8 cellular contexts compared by ENCODE assay signal in genomic region chrX:72018277-72019112, GRCh38.
DNase-seq lines count a peak whose midpoint lies in the region; ATAC-seq and TF ChIP-seq lines count a peak whose summit lies in the region.

No MANE protein-coding gene starts in this region.

- peaks cover 38% of the 10 kb centered on the region for H3K27me3 ChIP-seq in foreskin keratinocyte
- peaks cover 0 to 21% (median 9%) of the 10 kb centered on the region in 5 donors for H3K27me3 ChIP-seq in subcutaneous abdominal adipose tissue (ENCODE audit: control insufficient read depth in 5 of 5, insufficient read depth in 4 of 5, low read length in 5 of 5)

- H3K4me1 ChIP-seq in foreskin keratinocyte: no peaks in the 10 kb centered on the region
- peaks cover 0 to 10% (median 7%) of the 10 kb centered on the region in 5 donors for H3K4me1 ChIP-seq in subcutaneous abdominal adipose tissue (ENCODE audit: control insufficient read depth in 5 of 5, insufficient read depth in 5 of 5, low read length in 5 of 5)

- TF ChIP-seq CTCF in foreskin keratinocyte (conservative IDR thresholded peaks at IDR 0.05): peak; percentile 85

- peaks cover 0 to 2% (median 0%) of the 10 kb centered on the region in 5 donors for H3K9me3 ChIP-seq in subcutaneous abdominal adipose tissue (ENCODE audit: control insufficient read depth in 5 of 5, low read length in 5 of 5)

- no peaks in the 10 kb centered on the region for H3K36me3 ChIP-seq in subcutaneous abdominal adipose tissue (ENCODE audit: control insufficient read depth in 5 of 5, insufficient read depth in 5 of 5, low read length in 5 of 5)

- peak overlapping the region in 3 of 5 donors; percentile 31 to 34 (median 32) for H3K4me3 ChIP-seq in subcutaneous abdominal adipose tissue (ENCODE audit: low read depth in 1 of 5, low read length in 5 of 5)

- H3K27ac ChIP-seq in foreskin keratinocyte: no peak overlapping the region
- no peak overlapping the region for H3K27ac ChIP-seq in subcutaneous abdominal adipose tissue (ENCODE audit: low read depth, low read length)

- peak overlapping the region in 1 of 5 donors; percentile 60 for H3K9ac ChIP-seq in subcutaneous abdominal adipose tissue (ENCODE audit: low read length in 5 of 5)

- peak; percentile 73 for ATAC-seq in GM19438 (IDR thresholded peaks at IDR 0.05; ENCODE audit: low read depth, unreplicated experiment)
- peak; percentile 99 for ATAC-seq in foreskin keratinocyte

- DNase-seq in CD1c-positive myeloid dendritic cell (ENCODE audit: extremely low spot score) (peak; percentile 91), HUDEP-2 (lab: John Stamatoyannopoulos, UW; ENCODE audit: unreplicated experiment in 76 of 76) (peak in 72 of 76 experiments; percentile 1 to 84 (median 64)), SIG-M5 (lab: John Stamatoyannopoulos, UW) (peak; percentile 1), activated gamma-delta T cell treated with Interleukin-2 at 50 U/mL for 16 hours (peak; percentile 78), foreskin keratinocyte (peak in 1 of 2 donors; percentile 55), nucleus accumbens (lab: John Stamatoyannopoulos, UW) (peak in 53 of 56 donors; percentile 2 to 80 (median 55))
